ENCODE assay signal across 27 cellular contexts in genomic region chr7:1738511-1738910, GRCh38.
A peak's percentile ranks its signal among the peaks of the same experiment; 100 is the strongest.
DNase-seq lines count a peak whose midpoint lies in the region; ATAC-seq and TF ChIP-seq lines count a peak whose summit lies in the region.
"Had no signal": no experiment of that assay in that cellular context is flagged by ENCODE, and none has a peak within 500 bp of the region (broad histone marks: within the 10 kb centered on the region; RNA-seq: fewer than 3 reads in every experiment).

No MANE protein-coding gene starts in this region.

- no peaks in the 10 kb centered on the region for H3K36me3 Mint-ChIP-seq in activated naive CD4-positive, alpha-beta T cell treated with anti-CD3 and anti-CD28 coated beads, Interleukin-2, amount 50 U/mL, for 24 hours
- no peaks in the 10 kb centered on the region for H3K36me3 Mint-ChIP-seq in activated naive CD4-positive, alpha-beta T cell treated with anti-CD3 and anti-CD28 coated beads, Interleukin-2, amount 50 U/mL, for 72 hours
- H3K36me3 Mint-ChIP-seq in activated T-helper 17 cell treated with anti-CD3 and anti-CD28 coated beads, Interleukin-2, amount 50 U/mL, for 72 hours (ENCODE audit: low read depth) = no peaks in the 10 kb centered on the region
- H3K36me3 Mint-ChIP-seq in nephron progenitor cell (ENCODE audit: low read depth) = no peaks in the 10 kb centered on the region

- H3K9me3 Mint-ChIP-seq in activated naive CD4-positive, alpha-beta T cell treated with anti-CD3 and anti-CD28 coated beads, Interleukin-2, amount 50 U/mL, for 24 hours = no peaks in the 10 kb centered on the region
- H3K9me3 Mint-ChIP-seq in activated naive CD4-positive, alpha-beta T cell treated with anti-CD3 and anti-CD28 coated beads, Interleukin-2, amount 50 U/mL, for 72 hours = no peaks in the 10 kb centered on the region
- no peaks in the 10 kb centered on the region for H3K9me3 Mint-ChIP-seq in activated T-helper 17 cell treated with anti-CD3 and anti-CD28 coated beads, Interleukin-2, amount 50 U/mL, for 72 hours
- H3K9me3 Mint-ChIP-seq in nephron progenitor cell = no peaks in the 10 kb centered on the region
- H3K9me3 Mint-ChIP-seq: activated naive CD8-positive, alpha-beta T cell treated with anti-CD3 and anti-CD28 coated beads, Interleukin-2, amount 50 U/mL, for 24 hours; T-helper 1 cell treated with Interleukin-12 subunit alpha and Interleukin-12 subunit beta and Interleukin-4 antibody, amounts not matched to agents 30 μg/mL and 1 μg/mL, for 36 hours had no signal

- ATAC-seq in activated naive CD4-positive, alpha-beta T cell treated with anti-CD3 and anti-CD28 coated beads, Interleukin-2, amount 50 U/mL, for 72 hours = no peak
- ATAC-seq in activated T-helper 17 cell treated with anti-CD3 and anti-CD28 coated beads, Interleukin-2, amount 50 U/mL, for 72 hours (replicated peaks) = no peak
- ATAC-seq: activated CD4-positive, alpha-beta T cell treated with anti-CD3 and anti-CD28 coated beads for 36 hours; activated naive CD8-positive, alpha-beta T cell treated with anti-CD3 and anti-CD28 coated beads, Interleukin-2, amount 50 U/mL, for 24 hours; left lung; psoas muscle had no signal

- peaks cover 20% of the 10 kb centered on the region for H3K4me1 Mint-ChIP-seq in activated naive CD4-positive, alpha-beta T cell treated with anti-CD3 and anti-CD28 coated beads, Interleukin-2, amount 50 U/mL, for 24 hours
- peaks cover 6% of the 10 kb centered on the region for H3K4me1 Mint-ChIP-seq in activated T-helper 17 cell treated with anti-CD3 and anti-CD28 coated beads, Interleukin-2, amount 50 U/mL, for 72 hours
- H3K4me1 Mint-ChIP-seq in nephron progenitor cell = peaks cover 34% of the 10 kb centered on the region

- H3K4me3 Mint-ChIP-seq in activated naive CD4-positive, alpha-beta T cell treated with anti-CD3 and anti-CD28 coated beads, Interleukin-2, amount 50 U/mL, for 24 hours = peak overlapping the region; percentile 36
- H3K4me3 Mint-ChIP-seq in activated T-helper 17 cell treated with anti-CD3 and anti-CD28 coated beads, Interleukin-2, amount 50 U/mL, for 72 hours = no peak overlapping the region
- no peak overlapping the region for H3K4me3 Mint-ChIP-seq in nephron progenitor cell
- H3K4me3 Mint-ChIP-seq: activated CD4-positive, alpha-beta T cell treated with anti-CD3 and anti-CD28 coated beads for 36 hours; activated naive CD8-positive, alpha-beta T cell treated with anti-CD3 and anti-CD28 coated beads, Interleukin-2, amount 50 U/mL, for 24 hours; T-helper 1 cell treated with Interleukin-12 subunit alpha and Interleukin-12 subunit beta and Interleukin-4 antibody, amounts not matched to agents 30 μg/mL and 1 μg/mL, for 36 hours had no signal

- H3K27me3 Mint-ChIP-seq in activated naive CD4-positive, alpha-beta T cell treated with anti-CD3 and anti-CD28 coated beads, Interleukin-2, amount 50 U/mL, for 24 hours = no peaks in the 10 kb centered on the region
- H3K27me3 Mint-ChIP-seq in activated T-helper 17 cell treated with anti-CD3 and anti-CD28 coated beads, Interleukin-2, amount 50 U/mL, for 72 hours = peaks cover 4% of the 10 kb centered on the region
- no peaks in the 10 kb centered on the region for H3K27me3 Mint-ChIP-seq in nephron progenitor cell (ENCODE audit: low read depth, poor library complexity)
- H3K27me3 Mint-ChIP-seq: activated CD4-positive, alpha-beta T cell treated with anti-CD3 and anti-CD28 coated beads for 36 hours; activated naive CD8-positive, alpha-beta T cell treated with anti-CD3 and anti-CD28 coated beads, Interleukin-2, amount 50 U/mL, for 24 hours had no signal

- H3K27ac Mint-ChIP-seq in activated naive CD4-positive, alpha-beta T cell treated with anti-CD3 and anti-CD28 coated beads, Interleukin-2, amount 50 U/mL, for 24 hours = no peak overlapping the region
- no peak overlapping the region for H3K27ac Mint-ChIP-seq in activated naive CD4-positive, alpha-beta T cell treated with anti-CD3 and anti-CD28 coated beads, Interleukin-2, amount 50 U/mL, for 72 hours
- peak overlapping the region; percentile 46 for H3K27ac Mint-ChIP-seq in activated T-helper 17 cell treated with anti-CD3 and anti-CD28 coated beads, Interleukin-2, amount 50 U/mL, for 72 hours
- peak overlapping the region; percentile 64 for H3K27ac Mint-ChIP-seq in nephron progenitor cell
- H3K27ac Mint-ChIP-seq: activated CD4-positive, alpha-beta T cell treated with anti-CD3 and anti-CD28 coated beads for 36 hours; activated naive CD8-positive, alpha-beta T cell treated with anti-CD3 and anti-CD28 coated beads, Interleukin-2, amount 50 U/mL, for 24 hours; T-helper 1 cell treated with Interleukin-12 subunit alpha and Interleukin-12 subunit beta and Interleukin-4 antibody, amounts not matched to agents 30 μg/mL and 1 μg/mL, for 36 hours had no signal

- TF ChIP-seq CTCF in nephron progenitor cell (IDR thresholded peaks at IDR 0.05) = no peak

- in situ Hi-C loops in KBM-7 (cut with MboI; ENCODE audit: low pct_unique_long_range_greater_than_20kb, low sequenced_read_pairs) = no loop called here

- no peak for DNase-seq in activated naive CD4-positive, alpha-beta T cell treated with anti-CD3 and anti-CD28 coated beads, Interleukin-2, amount 50 U/mL, for 72 hours (ENCODE audit: low spot score in 2 of 2)
- DNase-seq in KBM-7 (peak; percentile 63), nephron progenitor cell (no peak), SHP77 (lab: John Stamatoyannopoulos, UW) (no peak), NCI-H2227 (lab: John Stamatoyannopoulos, UW; ENCODE audit: unreplicated experiment) (no peak)
- DNase-seq in stimulated activated CD4-positive, alpha-beta T cell treated with anti-CD3 and anti-CD28 coated beads, Interleukin-4, amount 100 ng/mL, for 1 hour = no peak
- DNase-seq: activated CD4-positive, alpha-beta T cell treated with anti-CD3 and anti-CD28 coated beads for 36 hours; activated effector memory CD4-positive, alpha-beta T cell treated with Interleukin-2 at 50 U/mL for 16 hours; activated naive CD8-positive, alpha-beta T cell treated with anti-CD3 and anti-CD28 coated beads, Interleukin-2, amount 50 U/mL, for 24 hours; DMS79 treated with DMSO at 0.1 percent for 48 hours; effector memory CD4-positive, alpha-beta T cell; erythroblast; GF-D8; left lung; NCI-H1092 treated with DMSO at 0.1 percent for 48 hours; NCI-H187; NCI-H2171; NCI-H510A treated with DMSO at 0.1 percent for 48 hours; occipital lobe; psoas muscle; sigmoid colon; stimulated activated CD4-positive, alpha-beta T cell treated with anti-CD3 and anti-CD28 coated beads, Interleukin-12 subunit alpha, Interleukin-12 subunit beta, amount 100 ng/mL, for 4 hours; stimulated activated CD4-positive, alpha-beta T cell treated with anti-CD3 and anti-CD28 coated beads, Interleukin-2, amount 100 ng/mL, for 48 hours; transverse colon had no signal

Comparison
In these comparisons a context has a peak if more than half of its experiments do, and no peak if none do; other contexts are left out.
1. H3K27ac Mint-ChIP-seq: peak in activated T-helper 17 cell treated with anti-CD3 and anti-CD28 coated beads, Interleukin-2, amount 50 U/mL, for 72 hours (single experiment) and nephron progenitor cell (single experiment); none in activated naive CD4-positive, alpha-beta T cell treated with anti-CD3 and anti-CD28 coated beads, Interleukin-2, amount 50 U/mL, for 24 hours (single experiment) and activated naive CD4-positive, alpha-beta T cell treated with anti-CD3 and anti-CD28 coated beads, Interleukin-2, amount 50 U/mL, for 72 hours (0 of 2).